ENCODE assay signal across 13 cellular contexts in genomic region chr3:190117995-190118394, GRCh38. TPM values are rescaled to one million over a fixed set of nuclear protein-coding genes. Genes with fewer than 3 reads are reported as not detected.
DNase-seq lines count a peak whose midpoint lies in the region; FAIRE-seq and TF ChIP-seq lines count a peak whose summit lies in the region.
"Had no signal": no experiment of that assay in that cellular context is flagged by ENCODE, and none has a peak within 500 bp of the region (broad histone marks: within the 10 kb centered on the region; RNA-seq: fewer than 3 reads in every experiment).

No MANE protein-coding gene starts in this region.

- POLR2A ChIA-PET in PC-9 (lab: Charles Lee; ENCODE audit: unreplicated experiment), result interaction anchor here (0.7 kb wide), 1 partner anchor 65 kb away, joined by 3 read pairs; no protein-coding TSS in a partner anchor
- POLR2A ChIA-PET in endothelial cell of umbilical vein (lab: Charles Lee), result no interaction called here

- TF ChIP-seq POLR2A in endothelial cell of umbilical vein (IDR thresholded peaks at IDR 0.05; ENCODE audit: low read depth, low read length), result no peak

- H3K27ac ChIP-seq in PC-9, result no peak overlapping the region
- no peak overlapping the region for H3K27ac ChIP-seq in endothelial cell of umbilical vein (ENCODE audit: insufficient read depth, low read depth, low read length)

- TF ChIP-seq CTCF in PC-9 (conservative IDR thresholded peaks at IDR 0.05) (no peak), endothelial cell of umbilical vein (IDR thresholded peaks at IDR 0.05; ENCODE audit: extremely low read depth in 1 of 2, insufficient read depth in 1 of 2, low read depth in 1 of 2, low read length in 2 of 2) (no peak), neural crest cell (conservative IDR thresholded peaks at IDR 0.05) (no peak)

- 0 out of 2 replicates have a peak, but pooled peaks cover 5% of the 10 kb centered on the region for H3F3A ChIP-seq in PC-9 (ENCODE audit: insufficient read depth, low read depth)

- H3K79me2 ChIP-seq in PC-9 (ENCODE audit: low read depth) (no peaks in the 10 kb centered on the region), endothelial cell of umbilical vein (ENCODE audit: control insufficient read depth, insufficient read depth, low read length) (no peaks in the 10 kb centered on the region)

- no peaks in the 10 kb centered on the region for H3K9me2 ChIP-seq in PC-9 (ENCODE audit: insufficient read depth)

- H3K4me3 ChIP-seq in PC-9 (no peak overlapping the region), endothelial cell of umbilical vein (replicated peaks in 1 of 3; ENCODE audit: insufficient read depth in 1 of 3, low read depth in 1 of 3, low read length in 3 of 3) (no peak overlapping the region)

- H3K36me3 ChIP-seq in PC-9 (ENCODE audit: low read depth) (no peaks in the 10 kb centered on the region), endothelial cell of umbilical vein (ENCODE audit: control insufficient read depth in 2 of 2, extremely low read depth in 1 of 2, insufficient read depth in 2 of 2, low read length in 2 of 2) (no peaks in the 10 kb centered on the region)
- H3K36me3 ChIP-seq: BE2C had no signal

- no peak overlapping the region for H3K9ac ChIP-seq in endothelial cell of umbilical vein (replicated peaks; ENCODE audit: extremely low read depth, insufficient read depth, low read length)

- H3K9me1 ChIP-seq in endothelial cell of umbilical vein (replicated peaks; ENCODE audit: control insufficient read depth, extremely low read depth, insufficient read depth, low read length), result no peaks in the 10 kb centered on the region

- peaks cover 42% of the 10 kb centered on the region for H3K4me1 ChIP-seq in PC-9 (replicated peaks; ENCODE audit: insufficient read depth)
- H3K4me1 ChIP-seq in endothelial cell of umbilical vein (ENCODE audit: control insufficient read depth, extremely low read depth, insufficient read depth, low read length), result peaks cover 9% of the 10 kb centered on the region
- H3K4me1 ChIP-seq: BE2C had no signal

- peaks cover 20% of the 10 kb centered on the region for H3K4me1 Mint-ChIP-seq in neural crest cell

- H3K9me3 ChIP-seq in PC-9 (ENCODE audit: insufficient read depth, low read depth), result no peaks in the 10 kb centered on the region
- no peaks in the 10 kb centered on the region for H3K9me3 ChIP-seq in endothelial cell of umbilical vein (replicated peaks; ENCODE audit: control insufficient read depth, insufficient read depth, low read length)
- H3K9me3 ChIP-seq: BE2C had no signal

- FAIRE-seq in endothelial cell of umbilical vein (lab: Jason Lieb, UNC), result no peak

- peaks cover 19% of the 10 kb centered on the region for H3K27me3 Mint-ChIP-seq in neural crest cell (ENCODE audit: low read depth)

- DNase-seq in EH (ENCODE audit: low read depth) (peak; percentile 47), PC-9 (peak; percentile 14 to 69), endothelial cell of umbilical vein (ENCODE audit: low read depth, low spot score) (peak; percentile 27), neural crest cell (ENCODE audit: low read depth, low spot score) (no peak), activated gamma-delta T cell treated with Interleukin-2 at 50 U/mL for 16 hours (no peak), ACHN (no peak), T-helper 1 cell (no peak)
- no peak for DNase-seq in effector CD8-positive, alpha-beta T cell (lab: John Stamatoyannopoulos, UW)
- DNase-seq: BE2C, naive B cell, NCI-H1417 treated with DMSO at 0.1 percent for 48 hours, NCI-H524 treated with DMSO at 0.1 percent for 48 hours, SHP77 had no signal

- in situ Hi-C loops in ACHN (cut with HindIII; ENCODE audit: low pct_ligation_motif_present, low pct_unique_long_range_greater_than_20kb, low sequenced_read_pairs), result no loop called here

- H3K27me3 ChIP-seq in PC-9 (ENCODE audit: insufficient read depth, low read depth) (no peaks in the 10 kb centered on the region), endothelial cell of umbilical vein (ENCODE audit: control insufficient read depth in 2 of 2, insufficient read depth in 2 of 2, low read length in 2 of 2) (peaks cover 0 to 2% of the 10 kb centered on the region in 2 experiments)

- peak overlapping the region; percentile 46 for H3K4me2 ChIP-seq in PC-9
- H3K4me2 ChIP-seq in endothelial cell of umbilical vein (ENCODE audit: insufficient read depth, low read length), result no peak overlapping the region

- H3K4me3 Mint-ChIP-seq in neural crest cell, result peak overlapping the region; percentile 81

- intact Hi-C loops in PC-9 (cut with micrococcal nuclease; ENCODE audit: unreplicated experiment) (loop anchor here (2.0 kb wide), 1 partner anchor 41 kb away; no protein-coding TSS in a partner anchor), endothelial cell of umbilical vein (cut with micrococcal nuclease) (no loop called here)

- no peak overlapping the region for H3K27ac Mint-ChIP-seq in neural crest cell (ENCODE audit: unreplicated experiment)
- H3K27ac Mint-ChIP-seq: naive B cell had no signal

- CTCF ChIA-PET in PC-9 (lab: Charles Lee), result no interaction called here
- CTCF ChIA-PET in endothelial cell of umbilical vein (lab: Charles Lee), result interaction anchor here (0.5 kb wide), 1 partner anchor 274 kb away, joined by 3 read pairs; no protein-coding TSS in a partner anchor

- dilution Hi-C loops in endothelial cell of umbilical vein (cut with MboI; ENCODE audit: extremely low pct_ligation_motif_present, low sequenced_read_pairs), result no loop called here

- H3K36me3 Mint-ChIP-seq in neural crest cell (ENCODE audit: low read depth), result peaks cover 2% of the 10 kb centered on the region

- BruUV-seq in PC-9 (replicated peaks; lab: Mats Ljungman, UMichigan) (no TSS peak), endothelial cell of umbilical vein (replicated peaks; lab: Mats Ljungman, UMichigan) (no TSS peak)

- H3K9me3 Mint-ChIP-seq in neural crest cell, result no peaks in the 10 kb centered on the region

- no peak overlapping the region for H2AFZ ChIP-seq in PC-9
- H2AFZ ChIP-seq in endothelial cell of umbilical vein (ENCODE audit: low read depth, low read length), result no peak overlapping the region

- H4K20me1 ChIP-seq in PC-9 (ENCODE audit: insufficient read depth) (no peaks in the 10 kb centered on the region), endothelial cell of umbilical vein (replicated peaks; ENCODE audit: control insufficient read depth, extremely low read depth, insufficient read depth, low read length) (no peaks in the 10 kb centered on the region)

TF ChIP-seq in endothelial cell of umbilical vein, 7 proteins besides CTCF, POLR2A, EP300 and RAD21:
- TF ChIP-seq MYC (IDR thresholded peaks at IDR 0.05; ENCODE audit: low read depth, low read length), result no peak
- no peak for TF ChIP-seq EZH2 (IDR thresholded peaks at IDR 0.05; ENCODE audit: borderline replicate concordance, low read depth, low read length, severe bottlenecking)
- TF ChIP-seq POLR2AphosphoS5 (IDR thresholded peaks at IDR 0.05; ENCODE audit: insufficient read depth, low read depth, low read length), result no peak
- no peak for TF ChIP-seq FOS (IDR thresholded peaks at IDR 0.05; ENCODE audit: borderline replicate concordance, insufficient read depth, low read length)

RNA-seq across cellular contexts. Expression of gene P3H2, which starts 2.7 kb away (rescaled TPM):
- total RNA-seq in PC-9 (2021), result 20.9 and 26.2 TPM in 2 replicates
- 4.8 and 6.6 TPM in 2 replicates for total RNA-seq in endothelial cell of umbilical vein
- polyA plus RNA-seq in endothelial cell of umbilical vein, result 5.8 and 6.8 TPM in 2 replicates
- 5.3 and 5.8 TPM in 2 replicates for polyA plus RNA-seq in endothelial cell of umbilical vein (2011; cell fraction: cytosol; rRNA removed)
- polyA plus RNA-seq in endothelial cell of umbilical vein (2011; cell fraction: nucleus; rRNA removed), result 5.5 and 7.2 TPM in 2 replicates
- polyA plus RNA-seq in endothelial cell of umbilical vein (2012), result 17.3 and 21.4 TPM in 2 replicates
- 6.3 and 8.3 TPM in 2 replicates for polyA minus RNA-seq in endothelial cell of umbilical vein
- not detected for polyA minus RNA-seq in endothelial cell of umbilical vein (2011; cell fraction: cytosol; rRNA and poly(A)+ RNA removed)
- 7.1 and 11.3 TPM in 2 replicates for polyA minus RNA-seq in endothelial cell of umbilical vein (2011; cell fraction: nucleus; rRNA and poly(A)+ RNA removed)
- total RNA-seq in neural crest cell, result 2.0 and 4.1 TPM in 2 replicates

Comparison
In these comparisons a context has a peak if more than half of its experiments do, and no peak if none do; other contexts are left out.
1. DNase-seq: peak in EH (single experiment), PC-9 (2 of 2) and endothelial cell of umbilical vein (single experiment); none in neural crest cell (single experiment), activated gamma-delta T cell treated with Interleukin-2 at 50 U/mL for 16 hours (single experiment), ACHN (single experiment), T-helper 1 cell (0 of 5) and effector CD8-positive, alpha-beta T cell (single experiment).